In genomic region chr7:131325179-131325840, GRCh38 we compare ENCODE assay signal across 16 cellular contexts. TPM values are rescaled to one million over a fixed set of nuclear protein-coding genes. Genes with fewer than 3 reads are reported as not detected.
A peak's percentile ranks its signal among the peaks of the same experiment; 100 is the strongest.
DNase-seq lines count a peak whose midpoint lies in the region; ATAC-seq and TF ChIP-seq lines count a peak whose summit lies in the region.
"Had no signal": no experiment of that assay in that cellular context is flagged by ENCODE, and none has a peak within 500 bp of the region (broad histone marks: within the 10 kb centered on the region; RNA-seq: fewer than 3 reads in every experiment).

No MANE protein-coding gene starts in this region.

- TF ChIP-seq CTCF in tibial nerve (IDR thresholded peaks at IDR 0.05), result no peak

- H3K27ac Mint-ChIP-seq in activated T-helper 2 cell treated with anti-CD3 and anti-CD28 coated beads, Interferon-gamma antibody, Interleukin-2, Interleukin-4, amounts not matched to agents 10 μg/mL and 5 μg/mL and 100 μg/mL, durations not matched to agents 14 hours and 24 hours and 36 hours, result peak overlapping the region; percentile 53
- H3K27ac Mint-ChIP-seq in natural killer cell treated with Interleukin-12 subunit alpha and Interleukin-12 subunit beta and Interleukin-15 and Interleukin-18, amount 100 ng/mL, for 72 hours, result peak overlapping the region; percentile 44 to 61

- H3K27me3 ChIP-seq in GM23248 (replicated peaks; ENCODE audit: insufficient read depth) (no peaks in the 10 kb centered on the region), tibial nerve (no peaks in the 10 kb centered on the region)
- H3K27me3 ChIP-seq: MG63, pancreas had no signal

- H3K27me3 Mint-ChIP-seq in activated T-helper 2 cell treated with anti-CD3 and anti-CD28 coated beads, Interferon-gamma antibody, Interleukin-2, Interleukin-4, amounts not matched to agents 10 μg/mL and 5 μg/mL and 100 μg/mL, durations not matched to agents 14 hours and 24 hours and 36 hours (ENCODE audit: low read depth), result no peaks in the 10 kb centered on the region
- peaks cover 0 to 6% of the 10 kb centered on the region in 2 donors for H3K27me3 Mint-ChIP-seq in natural killer cell treated with Interleukin-12 subunit alpha and Interleukin-12 subunit beta and Interleukin-15 and Interleukin-18, amount 100 ng/mL, for 72 hours

- peaks cover 7% of the 10 kb centered on the region for H3K9me3 Mint-ChIP-seq in activated T-helper 2 cell treated with anti-CD3 and anti-CD28 coated beads, Interferon-gamma antibody, Interleukin-2, Interleukin-4, amounts not matched to agents 10 μg/mL and 5 μg/mL and 100 μg/mL, durations not matched to agents 14 hours and 24 hours and 36 hours
- H3K9me3 Mint-ChIP-seq in natural killer cell treated with Interleukin-12 subunit alpha and Interleukin-12 subunit beta and Interleukin-15 and Interleukin-18, amount 100 ng/mL, for 72 hours, result no peaks in the 10 kb centered on the region

- H3K9ac ChIP-seq in GM23248, result no peak overlapping the region

- H3K9me3 ChIP-seq in GM23248 (ENCODE audit: low read depth) (no peaks in the 10 kb centered on the region), tibial nerve (peaks cover 0 to 2% (median 0%) of the 10 kb centered on the region in 4 donors)
- H3K9me3 ChIP-seq: MG63, pancreas had no signal

- in situ Hi-C loops in GM23248 (cut with MboI), result no loop called here

- peaks cover 26% of the 10 kb centered on the region for H3K79me2 ChIP-seq in GM23248 (ENCODE audit: insufficient read depth)

- 0 out of 2 replicates have a peak, but pooled peaks cover 2% of the 10 kb centered on the region for H4K20me1 ChIP-seq in GM23248 (ENCODE audit: insufficient read depth)

- H3K4me1 Mint-ChIP-seq in activated T-helper 2 cell treated with anti-CD3 and anti-CD28 coated beads, Interferon-gamma antibody, Interleukin-2, Interleukin-4, amounts not matched to agents 10 μg/mL and 5 μg/mL and 100 μg/mL, durations not matched to agents 14 hours and 24 hours and 36 hours (ENCODE audit: low read depth), result peaks cover 45% of the 10 kb centered on the region
- H3K4me1 Mint-ChIP-seq in natural killer cell treated with Interleukin-12 subunit alpha and Interleukin-12 subunit beta and Interleukin-15 and Interleukin-18, amount 100 ng/mL, for 72 hours (ENCODE audit: low read depth in 2 of 2), result peaks cover 31 to 47% of the 10 kb centered on the region in 2 donors

- 89 to 97% methylated on average over 5 of the region's 5 CpGs for WGBS in GM23248 (ENCODE audit: low coverage in 1 of 2, low lambda C conversion rate in 2 of 2, missing lambda C conversion rate in 2 of 2), 2 experiments
- 89 to 95% methylated on average over 5 of the region's 5 CpGs for WGBS in tibial nerve, 2 donors

- H3F3A ChIP-seq in GM23248 (ENCODE audit: insufficient read depth), result peaks cover 18% of the 10 kb centered on the region

- DNase-seq in DMS53 (lab: John Stamatoyannopoulos, UW) (peak; percentile 21), DMS53 treated with DMSO at 0.1 percent for 48 hours (lab: John Stamatoyannopoulos, UW; ENCODE audit: unreplicated experiment) (no peak), GM23248 (peak; percentile 9), NCI-H2171 treated with DMSO at 0.1 percent for 48 hours (lab: John Stamatoyannopoulos, UW) (no peak), GM03348 (ENCODE audit: low spot score) (no peak), tibial nerve (ENCODE audit: low spot score in 2 of 2) (no peak)
- DNase-seq in activated T-helper 2 cell treated with anti-CD3 and anti-CD28 coated beads, Interferon-gamma antibody, Interleukin-2, Interleukin-4, amounts not matched to agents 10 μg/mL and 5 μg/mL and 100 μg/mL, durations not matched to agents 14 hours and 24 hours and 36 hours (ENCODE audit: low spot score), result no peak
- no peak for DNase-seq in natural killer cell treated with Interleukin-12 subunit alpha and Interleukin-12 subunit beta and Interleukin-15 and Interleukin-18, amount 100 ng/mL, for 72 hours (ENCODE audit: low spot score)
- DNase-seq: aorta; DND-41; effector CD8-positive, alpha-beta T cell; head of caudate nucleus; MG63; NCI-H226; pancreas; Right ventricle myocardium superior had no signal

- H3K36me3 ChIP-seq in GM23248 (ENCODE audit: low read depth), result no peaks in the 10 kb centered on the region
- H3K36me3 ChIP-seq in tibial nerve, result peaks cover 0 to 8% (median 0%) of the 10 kb centered on the region in 3 donors
- H3K36me3 ChIP-seq: MG63, pancreas had no signal

- H3K4me3 Mint-ChIP-seq in activated T-helper 2 cell treated with anti-CD3 and anti-CD28 coated beads, Interferon-gamma antibody, Interleukin-2, Interleukin-4, amounts not matched to agents 10 μg/mL and 5 μg/mL and 100 μg/mL, durations not matched to agents 14 hours and 24 hours and 36 hours (ENCODE audit: low read depth), result peak overlapping the region; percentile 47
- H3K4me3 Mint-ChIP-seq in natural killer cell treated with Interleukin-12 subunit alpha and Interleukin-12 subunit beta and Interleukin-15 and Interleukin-18, amount 100 ng/mL, for 72 hours, result peak overlapping the region; percentile 46

- TF ChIP-seq POLR2A in tibial nerve (IDR thresholded peaks at IDR 0.05), result no peak

- intact Hi-C loops in activated T-helper 2 cell treated with anti-CD3 and anti-CD28 coated beads, Interferon-gamma antibody, Interleukin-2, Interleukin-4, amounts not matched to agents 10 μg/mL and 5 μg/mL and 100 μg/mL, durations not matched to agents 14 hours and 24 hours and 36 hours (cut with micrococcal nuclease), result loop anchor here (5.0 to 10.0 kb wide), 4 partner anchors 42 to 258 kb away; no protein-coding TSS in a partner anchor

- peaks cover 18% of the 10 kb centered on the region for H3K4me1 ChIP-seq in GM23248 (ENCODE audit: insufficient read depth)
- peaks cover 0 to 27% (median 15%) of the 10 kb centered on the region in 4 donors for H3K4me1 ChIP-seq in tibial nerve

- H2AFZ ChIP-seq in GM23248, result no peak overlapping the region

- H3K27ac ChIP-seq in GM23248 (no peak overlapping the region), tibial nerve (peak overlapping the region in 1 of 4 donors; percentile 100)
- H3K27ac ChIP-seq: pancreas had no signal

- no peak overlapping the region for H3K4me2 ChIP-seq in GM23248 (ENCODE audit: unreplicated experiment)

- ATAC-seq in natural killer cell treated with Interleukin-12 subunit alpha and Interleukin-12 subunit beta and Interleukin-15 and Interleukin-18, amount 100 ng/mL, for 72 hours, result no peak
- ATAC-seq: pancreas had no signal

- H3K36me3 Mint-ChIP-seq in activated T-helper 2 cell treated with anti-CD3 and anti-CD28 coated beads, Interferon-gamma antibody, Interleukin-2, Interleukin-4, amounts not matched to agents 10 μg/mL and 5 μg/mL and 100 μg/mL, durations not matched to agents 14 hours and 24 hours and 36 hours (ENCODE audit: low read depth), result peaks cover 11% of the 10 kb centered on the region
- peaks cover 5% of the 10 kb centered on the region for H3K36me3 Mint-ChIP-seq in natural killer cell treated with Interleukin-12 subunit alpha and Interleukin-12 subunit beta and Interleukin-15 and Interleukin-18, amount 100 ng/mL, for 72 hours

- H3K4me3 ChIP-seq in GM23248 (no peak overlapping the region), tibial nerve (no peak overlapping the region)
- H3K4me3 ChIP-seq: MG63, pancreas had no signal

- H3K9me2 ChIP-seq in GM23248 (ENCODE audit: insufficient read depth), result no peaks in the 10 kb centered on the region

- no peak for TF ChIP-seq EP300 in tibial nerve (IDR thresholded peaks at IDR 0.05)

RNA-seq across cellular contexts. Expression of gene MKLN1, which starts 2.4 kb away (rescaled TPM):
- 30.2 and 35.7 TPM in 2 replicates for total RNA-seq in GM23248 (2014; rRNA removed; shearing (Covaris generic))
- polyA plus RNA-seq in GM23248 (2016; fragmentation: Nextera tagmentation; extraction: Ambion mirVana), result 26.4 and 32.1 TPM in 2 replicates
- 38.3 and 40.9 TPM in 2 replicates for total RNA-seq in activated T-helper 2 cell treated with anti-CD3 and anti-CD28 coated beads, Interferon-gamma antibody, Interleukin-2, Interleukin-4, amounts not matched to agents 10 μg/mL and 5 μg/mL and 100 μg/mL, durations not matched to agents 14 hours and 24 hours and 36 hours
- total RNA-seq in natural killer cell treated with Interleukin-12 subunit alpha and Interleukin-12 subunit beta and Interleukin-15 and Interleukin-18, amount 100 ng/mL, for 72 hours, result 10 to 100 TPM; 46.7 to 56.2 TPM
- 100 to 1,000 TPM in 1 of 4 donors, 10 to 100 TPM in 3; 86.4 to 143 (median 95.0) TPM for total RNA-seq in tibial nerve

Comparison
In these comparisons a context has a peak if more than half of its experiments do, and no peak if none do; other contexts are left out.
1. DNase-seq: peak in DMS53 (single experiment) and GM23248 (single experiment); none in DMS53 treated with DMSO at 0.1 percent for 48 hours (single experiment), activated T-helper 2 cell treated with anti-CD3 and anti-CD28 coated beads, Interferon-gamma antibody, Interleukin-2, Interleukin-4, amounts not matched to agents 10 μg/mL and 5 μg/mL and 100 μg/mL, durations not matched to agents 14 hours and 24 hours and 36 hours (single experiment), natural killer cell treated with Interleukin-12 subunit alpha and Interleukin-12 subunit beta and Interleukin-15 and Interleukin-18, amount 100 ng/mL, for 72 hours (single experiment), NCI-H2171 treated with DMSO at 0.1 percent for 48 hours (single experiment), GM03348 (single experiment) and tibial nerve (0 of 2).